ENCODE assay signal across 8 cellular contexts in genomic region chr6:149716584-149716983, GRCh38. TPM values are rescaled to one million over a fixed set of nuclear protein-coding genes. Genes with fewer than 3 reads are reported as not detected.
DNase-seq lines count a peak whose midpoint lies in the region; ATAC-seq and TF ChIP-seq lines count a peak whose summit lies in the region.

No MANE protein-coding gene starts in this region.

- H3K27ac ChIP-seq in CD8-positive, alpha-beta memory T cell (ENCODE audit: low read depth, low read length) = peak overlapping the region; percentile 11
- no peak overlapping the region for H3K27ac ChIP-seq in MM.1S (ENCODE audit: low read length)
- peak overlapping the region in 11 of 59 donors; percentile 15 to 100 (median 99) for H3K27ac ChIP-seq in dorsolateral prefrontal cortex
- H3K27ac ChIP-seq in neural cell (ENCODE audit: low read length) = peak overlapping the region; percentile 97

- no peak for TF ChIP-seq RAD21 in neural cell (conservative IDR thresholded peaks at IDR 0.05)

- H4K20me1 ChIP-seq in MM.1S (ENCODE audit: insufficient read depth, low read length) (no peaks in the 10 kb centered on the region), neural cell (ENCODE audit: insufficient read depth) (no peaks in the 10 kb centered on the region)

- TF ChIP-seq EP300 in neural cell (conservative IDR thresholded peaks at IDR 0.05; ENCODE audit: poor library complexity, severe bottlenecking) = no peak

- H3K79me2 ChIP-seq in MM.1S (ENCODE audit: low read length) = peaks cover 59% of the 10 kb centered on the region
- H3K79me2 ChIP-seq in neural cell (replicated peaks; ENCODE audit: insufficient read depth, low read length) = peaks cover 62% of the 10 kb centered on the region

- intact Hi-C loops in dorsolateral prefrontal cortex (cut with DNase I) = loop anchor here (5.0 to 10.0 kb wide), 6 partner anchors 69 to 169 kb away; partner anchors contain the start of genes GINM1 (in 2 of the 2), KATNA1 (in 1 of the 2), LRP11 (in 1 of the 2) and PPIL4 (in 1 of the 2)

- H2AFZ ChIP-seq in MM.1S (ENCODE audit: low read length) = no peak overlapping the region
- no peak overlapping the region for H2AFZ ChIP-seq in neural cell (ENCODE audit: low read depth, low read length)

- no peaks in the 10 kb centered on the region for H3K9me3 Mint-ChIP-seq in CD8-positive, alpha-beta memory T cell

- POLR2A ChIA-PET in CD8-positive, alpha-beta memory T cell (lab: Charles Lee) = interaction anchor here (0.6 to 2.4 kb wide), 2 partner anchors 51 to 171 kb away, joined by 3 to 6 read pairs; partner anchors contain the start of gene PPIL4

- no peaks in the 10 kb centered on the region for H3K9me3 ChIP-seq in CD8-positive, alpha-beta memory T cell (ENCODE audit: low read length)
- H3K9me3 ChIP-seq in MM.1S (replicated peaks; ENCODE audit: insufficient read depth, low read length) = no peaks in the 10 kb centered on the region
- no peaks in the 10 kb centered on the region for H3K9me3 ChIP-seq in neural cell (ENCODE audit: low read length)

- H3K36me3 ChIP-seq in CD8-positive, alpha-beta memory T cell (ENCODE audit: insufficient read depth, low read length) = no peaks in the 10 kb centered on the region
- no peaks in the 10 kb centered on the region for H3K36me3 ChIP-seq in MM.1S (replicated peaks; ENCODE audit: insufficient read depth, low read length)
- H3K36me3 ChIP-seq in neural cell (ENCODE audit: insufficient read depth, low read length) = no peaks in the 10 kb centered on the region

- H3K27me3 Mint-ChIP-seq in CD8-positive, alpha-beta memory T cell = no peaks in the 10 kb centered on the region

- peak overlapping the region; percentile 57 to 100 (median 96) for H3K27ac Mint-ChIP-seq in CD8-positive, alpha-beta memory T cell

- H3K4me3 Mint-ChIP-seq in CD8-positive, alpha-beta memory T cell = peak overlapping the region; percentile 91 to 99 (median 97)

- peaks cover 44 to 65% (median 55%) of the 10 kb centered on the region in 3 donors for H3K4me1 Mint-ChIP-seq in CD8-positive, alpha-beta memory T cell

- DNase-seq in CD8-positive, alpha-beta memory T cell = no peak
- no peak for DNase-seq in MM.1S
- DNase-seq in dorsolateral prefrontal cortex = no peak
- no peak for DNase-seq in effector CD4-positive, alpha-beta T cell
- no peak for DNase-seq in NCI-H2029 (lab: John Stamatoyannopoulos, UW)

- CTCF ChIA-PET in CD8-positive, alpha-beta memory T cell (lab: Charles Lee) = interaction anchor here (2.2 to 2.6 kb wide), 2 partner anchors 29 to 34 kb away, joined by 8 to 16 read pairs; partner anchors contain the start of genes NUP43 and PCMT1

- H3K9ac ChIP-seq in MM.1S (ENCODE audit: low read length) (no peak overlapping the region), neural cell (ENCODE audit: low read length) (peak overlapping the region; percentile 99)

- H3K4me3 ChIP-seq in CD8-positive, alpha-beta memory T cell (ENCODE audit: low read length) = peak overlapping the region; percentile 87
- peak overlapping the region; percentile 79 for H3K4me3 ChIP-seq in MM.1S (ENCODE audit: low read length)
- H3K4me3 ChIP-seq in dorsolateral prefrontal cortex = peak overlapping the region; percentile 56 to 100 (median 96)
- peak overlapping the region; percentile 92 for H3K4me3 ChIP-seq in neural cell (ENCODE audit: low read length)

- TF ChIP-seq CTCF in MM.1S (IDR thresholded peaks at IDR 0.05; ENCODE audit: low read length) = no peak
- no peak for TF ChIP-seq CTCF in dorsolateral prefrontal cortex (IDR thresholded peaks at IDR 0.05 in 54 of 56, conservative IDR thresholded peaks at IDR 0.05 in 2 of 56; ENCODE audit: low read depth in 1 of 56, partially characterized antibody in 56 of 56)
- no peak for TF ChIP-seq CTCF in neural cell (IDR thresholded peaks at IDR 0.05; ENCODE audit: poor library complexity, severe bottlenecking)

- H3K4me2 ChIP-seq in MM.1S (ENCODE audit: low read depth, low read length) = peak overlapping the region; percentile 50
- peak overlapping the region; percentile 59 for H3K4me2 ChIP-seq in neural cell (ENCODE audit: low read length)

- 0 out of 2 replicates have a peak, but pooled peaks cover 2% of the 10 kb centered on the region for H3F3A ChIP-seq in MM.1S (ENCODE audit: insufficient read depth, low read length)
- peaks cover 4% of the 10 kb centered on the region for H3F3A ChIP-seq in neural cell (ENCODE audit: insufficient read depth, low read length, poor library complexity, severe bottlenecking)

- ATAC-seq in HG02938 (IDR thresholded peaks at IDR 0.05; ENCODE audit: unreplicated experiment) (no peak), HG03457 (IDR thresholded peaks at IDR 0.05; ENCODE audit: unreplicated experiment) (no peak)

- no peaks in the 10 kb centered on the region for H3K27me3 ChIP-seq in CD8-positive, alpha-beta memory T cell (ENCODE audit: insufficient read depth, low read length, poor library complexity, severe bottlenecking)
- H3K27me3 ChIP-seq in MM.1S (replicated peaks; ENCODE audit: insufficient read depth, low read length) = no peaks in the 10 kb centered on the region
- no peaks in the 10 kb centered on the region for H3K27me3 ChIP-seq in dorsolateral prefrontal cortex
- no peaks in the 10 kb centered on the region for H3K27me3 ChIP-seq in neural cell (ENCODE audit: insufficient read depth, low read depth, low read length)

- no peaks in the 10 kb centered on the region for H3K9me2 ChIP-seq in MM.1S (replicated peaks; ENCODE audit: insufficient read depth, low read length)
- no peaks in the 10 kb centered on the region for H3K9me2 ChIP-seq in neural cell (ENCODE audit: insufficient read depth, low read length)

- peaks cover 15% of the 10 kb centered on the region for H3K4me1 ChIP-seq in CD8-positive, alpha-beta memory T cell (ENCODE audit: insufficient read depth, low read length)
- H3K4me1 ChIP-seq in MM.1S (ENCODE audit: low read length) = no peaks in the 10 kb centered on the region

- peaks cover 0 to 22% (median 2%) of the 10 kb centered on the region in 3 donors for H3K36me3 Mint-ChIP-seq in CD8-positive, alpha-beta memory T cell

TF ChIP-seq in neural cell, 6 proteins besides CTCF, POLR2A, EP300 and RAD21:
- TF ChIP-seq MXI1 (conservative IDR thresholded peaks at IDR 0.05; ENCODE audit: poor library complexity, severe bottlenecking) = no peak
- no peak for TF ChIP-seq TAF1 (IDR thresholded peaks at IDR 0.05; ENCODE audit: low read depth)
- no peak for TF ChIP-seq EZH2 (IDR thresholded peaks at IDR 0.05; ENCODE audit: borderline replicate concordance, insufficient read depth, low read length, poor library complexity, severe bottlenecking)
- TF ChIP-seq REST (IDR thresholded peaks at IDR 0.05; ENCODE audit: borderline replicate concordance) = no peak
- no peak for TF ChIP-seq POLR2AphosphoS5 (IDR thresholded peaks at IDR 0.05)
- no peak for TF ChIP-seq SMC3 (conservative IDR thresholded peaks at IDR 0.05; ENCODE audit: poor library complexity)
TF ChIP-seq in neural cell: peak in this region for 0.

RNA-seq across cellular contexts. Expression of gene LATS1, which starts 1.3 kb away (rescaled TPM):
- total RNA-seq in CD8-positive, alpha-beta memory T cell = 10 to 100 TPM; 29.7 to 33.8 TPM
- 12.7 TPM for polyA plus RNA-seq in CD8-positive, alpha-beta memory T cell
- 10 to 100 TPM; 26.8 to 50.8 (median 36.9) TPM for total RNA-seq in dorsolateral prefrontal cortex
- 12.8 and 12.9 TPM in 2 replicates for polyA plus RNA-seq in neural cell
- 37.5 and 47.5 TPM in 2 replicates for polyA minus RNA-seq in neural cell

RNA-seq across cellular contexts. Expression of gene NUP43, which starts 29.7 kb away (rescaled TPM):
- total RNA-seq in CD8-positive, alpha-beta memory T cell = 10 to 100 TPM; 82.3 to 86.2 TPM
- polyA plus RNA-seq in CD8-positive, alpha-beta memory T cell = 6.2 TPM
- total RNA-seq in dorsolateral prefrontal cortex = 10 to 100 TPM; 12.9 to 41.8 (median 23.7) TPM
- polyA plus RNA-seq in neural cell = 20.9 and 26.9 TPM in 2 replicates
- 24.3 and 34.6 TPM in 2 replicates for polyA minus RNA-seq in neural cell

RNA-seq across cellular contexts. Expression of gene PCMT1, which starts 33.0 kb away (rescaled TPM):
- 100 to 1,000 TPM; 107 to 108 TPM for total RNA-seq in CD8-positive, alpha-beta memory T cell
- 148 TPM for polyA plus RNA-seq in CD8-positive, alpha-beta memory T cell
- total RNA-seq in dorsolateral prefrontal cortex = 100 to 1,000 TPM in 116 of 120 experiments, 10 to 100 TPM in 4; 58.9 to 288 (median 217) TPM
- polyA plus RNA-seq in neural cell = 384 and 400 TPM in 2 replicates
- 264 and 267 TPM in 2 replicates for polyA minus RNA-seq in neural cell
